ENCODE assay signal across 11 cellular contexts in genomic region chr20:14829897-14830296, GRCh38.
DNase-seq lines count a peak whose midpoint lies in the region; ATAC-seq and TF ChIP-seq lines count a peak whose summit lies in the region.
"Had no signal": no experiment of that assay in that cellular context is flagged by ENCODE, and none has a peak within 500 bp of the region (broad histone marks: within the 10 kb centered on the region; RNA-seq: fewer than 3 reads in every experiment).

No MANE protein-coding gene starts in this region.

- H3K79me2 ChIP-seq in mesendoderm (ENCODE audit: control insufficient read depth, insufficient read depth, low read length) = no peaks in the 10 kb centered on the region

- H2BK120ac ChIP-seq in mesendoderm (ENCODE audit: low read depth, low read length) = no peak overlapping the region

- H2BK5ac ChIP-seq in mesendoderm (ENCODE audit: low read length) = no peak overlapping the region

- H4K5ac ChIP-seq in mesendoderm (ENCODE audit: low read length) = no peak overlapping the region

- no peaks in the 10 kb centered on the region for H3K36me3 ChIP-seq in GM06990 (ENCODE audit: control insufficient read depth, insufficient read depth, low read length)
- no peaks in the 10 kb centered on the region for H3K36me3 ChIP-seq in sigmoid colon
- no peaks in the 10 kb centered on the region for H3K36me3 ChIP-seq in mesendoderm (ENCODE audit: control insufficient read depth, insufficient read depth, low read length)
- H3K36me3 ChIP-seq: WERI-Rb-1 had no signal

- H4K8ac ChIP-seq in mesendoderm (ENCODE audit: low read depth, low read length) = no peak overlapping the region

- H3K9me3 ChIP-seq in sigmoid colon = no peaks in the 10 kb centered on the region

- no peak overlapping the region for H2AK5ac ChIP-seq in mesendoderm (ENCODE audit: low read length)

- no peak overlapping the region for H3K4me2 ChIP-seq in mesendoderm (ENCODE audit: low read length)

- H3K27ac ChIP-seq in sigmoid colon = no peak overlapping the region
- H3K27ac ChIP-seq in mesendoderm (ENCODE audit: low read depth, low read length) = no peak overlapping the region
- H3K27ac ChIP-seq: WERI-Rb-1 had no signal

- no peak overlapping the region for H3K4ac ChIP-seq in mesendoderm (ENCODE audit: low read depth, low read length)

- H3K4me3 ChIP-seq in GM06990 (replicated peaks; ENCODE audit: low read depth, low read length) (no peak overlapping the region), sigmoid colon (no peak overlapping the region), mesendoderm (ENCODE audit: low read length) (no peak overlapping the region)

- H3K18ac ChIP-seq in mesendoderm (ENCODE audit: low read length) = no peak overlapping the region

- intact Hi-C loops in sigmoid colon (cut with DNase I) = no loop called here

- no peak overlapping the region for H3K9ac ChIP-seq in mesendoderm (ENCODE audit: low read length)

- H3K27me3 ChIP-seq in GM06990 (replicated peaks; ENCODE audit: control insufficient read depth, insufficient read depth, low read length) = no peaks in the 10 kb centered on the region
- no peaks in the 10 kb centered on the region for H3K27me3 ChIP-seq in sigmoid colon
- H3K27me3 ChIP-seq in mesendoderm (ENCODE audit: insufficient read depth, low read length, poor library complexity) = no peaks in the 10 kb centered on the region

- no peak for TF ChIP-seq EP300 in sigmoid colon (IDR thresholded peaks at IDR 0.05)

- 81 to 89% methylated on average over 1 of the region's 1 CpG for WGBS in sigmoid colon, 2 donors
- WGBS in mesendoderm (ENCODE audit: extremely low coverage, insufficient coverage, low lambda C conversion rate) = no CpG with 5 or more reads among the region's 1 CpG

- TF ChIP-seq CTCF in GM06990 (IDR thresholded peaks at IDR 0.05; ENCODE audit: insufficient read depth, low read length, poor library complexity, severe bottlenecking) (no peak), sigmoid colon (IDR thresholded peaks at IDR 0.05) (no peak)

- H2BK15ac ChIP-seq in mesendoderm (replicated peaks; ENCODE audit: low read depth) = no peak overlapping the region

- peak; percentile 78 for DNase-seq in GM06990 (ENCODE audit: extremely low read depth, insufficient read length)
- DNase-seq in NCI-H2081 treated with DMSO at 0.1 percent for 48 hours (lab: John Stamatoyannopoulos, UW) = peak; percentile 32
- DNase-seq in AML-193 (lab: John Stamatoyannopoulos, UW) = no peak
- DNase-seq in sigmoid colon = no peak
- no peak for DNase-seq in midbrain (lab: John Stamatoyannopoulos, UW)
- no peak for DNase-seq in mesendoderm
- DNase-seq: activated naive CD4-positive, alpha-beta T cell treated with anti-CD3 and anti-CD28 coated beads for 36 hours; IMR-90; WERI-Rb-1 had no signal

- no peak overlapping the region for H3K56ac ChIP-seq in mesendoderm (ENCODE audit: low read length)

- ATAC-seq in GM19467 (IDR thresholded peaks at IDR 0.05; ENCODE audit: unreplicated experiment) (peak; percentile 48), HG03060 (IDR thresholded peaks at IDR 0.05; ENCODE audit: low read depth, unreplicated experiment) (peak; percentile 35)

- H3K4me1 ChIP-seq in sigmoid colon = no peaks in the 10 kb centered on the region
- no peaks in the 10 kb centered on the region for H3K4me1 ChIP-seq in mesendoderm (ENCODE audit: control insufficient read depth, low read depth, low read length)

- no peak for TF ChIP-seq POLR2A in sigmoid colon (IDR thresholded peaks at IDR 0.05)

- H3K23ac ChIP-seq in mesendoderm (ENCODE audit: low read length) = no peak overlapping the region

- no peaks in the 10 kb centered on the region for H3K79me1 ChIP-seq in mesendoderm (ENCODE audit: low read length)

Comparison
In these comparisons a context has a peak if more than half of its experiments do, and no peak if none do; other contexts are left out.
1. DNase-seq: peak in GM06990 (single experiment) and NCI-H2081 treated with DMSO at 0.1 percent for 48 hours (single experiment); none in AML-193 (0 of 2), sigmoid colon (single experiment), midbrain (single experiment) and mesendoderm (single experiment).